In the genomic region with DNA sequence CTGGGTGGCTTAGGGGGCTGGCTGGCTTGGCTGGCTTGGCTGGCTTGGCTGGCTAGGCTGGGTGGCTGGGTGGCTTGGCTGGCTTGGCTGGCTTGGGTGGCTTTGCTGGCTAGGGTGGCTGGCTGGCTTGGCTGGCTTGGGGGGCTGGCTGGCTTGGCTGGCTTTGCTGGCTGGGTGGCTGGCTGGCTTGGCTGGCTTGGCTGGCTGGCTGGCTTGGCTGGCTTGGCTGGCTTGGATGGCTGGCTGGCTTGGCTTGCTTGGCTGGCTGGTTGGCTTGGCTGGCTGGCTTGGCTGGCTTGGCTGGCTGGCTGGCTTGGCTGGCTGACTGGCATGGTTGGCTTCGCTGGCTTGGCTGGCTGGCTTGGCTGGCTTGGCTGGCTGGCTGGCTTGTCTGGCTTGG, we compare ENCODE assay signal across 8 cellular contexts.
DNase-seq lines count a peak whose midpoint lies in the region; ATAC-seq and TF ChIP-seq lines count a peak whose summit lies in the region.
"Not testable (repeated sequence)": the region's sequence is repeated elsewhere in the genome, so short reads cannot be mapped to it uniquely, and the experiment has no call there.

No MANE protein-coding gene starts in this region.

- ATAC-seq in WTC11, left cardiac atrium: not testable (repeated sequence)

- not testable (repeated sequence) for H3K9me3 ChIP-seq in BE2C, transverse colon

- intact Hi-C loops in left cardiac atrium (cut with DNase I); posterior vena cava (cut with DNase I); transverse colon (cut with DNase I; ENCODE audit: low total_unique reads): not testable (repeated sequence)

- TF ChIP-seq CTCF in BE2C (IDR thresholded peaks at IDR 0.05; ENCODE audit: low read depth, low read length); WTC11 (IDR thresholded peaks at IDR 0.05); chondrocyte (IDR thresholded peaks at IDR 0.05); transverse colon (IDR thresholded peaks at IDR 0.05): not testable (repeated sequence)

- H3K36me3 Mint-ChIP-seq in WTC11; activated T-cell treated with anti-CD3 and anti-CD28 coated beads, Interleukin-2, amount 50 U/mL, for 24 hours (ENCODE audit: low read depth); chondrocyte (ENCODE audit: low read depth): not testable (repeated sequence)

- in situ Hi-C loops in transverse colon (cut with MboI; ENCODE audit: low pct_ligation_motif_present in 1 of 4, low pct_unique_long_range_greater_than_20kb in 1 of 4, low sequenced_read_pairs in 3 of 4) = not testable (repeated sequence)

- not testable (repeated sequence) for TF ChIP-seq EP300 in transverse colon (IDR thresholded peaks at IDR 0.05; ENCODE audit: low read depth)

- not testable (repeated sequence) for H3K4me1 ChIP-seq in BE2C, transverse colon

- not testable (repeated sequence) for H3K27me3 ChIP-seq in BE2C, transverse colon

- H3K36me3 ChIP-seq in BE2C, transverse colon: not testable (repeated sequence)

- not testable (repeated sequence) for H3K9me3 Mint-ChIP-seq in WTC11; activated T-cell treated with anti-CD3 and anti-CD28 coated beads, Interleukin-2, amount 50 U/mL, for 24 hours; chondrocyte (ENCODE audit: low read depth)

- not testable (repeated sequence) for H3K4me1 Mint-ChIP-seq in WTC11; activated T-cell treated with anti-CD3 and anti-CD28 coated beads, Interleukin-2, amount 50 U/mL, for 24 hours (ENCODE audit: low read depth); chondrocyte (ENCODE audit: low read depth)

- POLR2A ChIA-PET in WTC11 (lab: Charles Lee) = not testable (repeated sequence)

- H3K27ac ChIP-seq in transverse colon = not testable (repeated sequence)

- 57 to 83% methylated on average over 1 of the region's 1 CpG for WGBS in transverse colon (ENCODE audit: low coverage in 1 of 2), 2 donors

- H3K4me3 Mint-ChIP-seq in WTC11; activated T-cell treated with anti-CD3 and anti-CD28 coated beads, Interleukin-2, amount 50 U/mL, for 24 hours; chondrocyte (ENCODE audit: unreplicated experiment): not testable (repeated sequence)

- DNase-seq in BE2C (peak; percentile 23), WTC11 (ENCODE audit: low spot score) (peak; percentile 12), chondrocyte (ENCODE audit: low spot score) (peak; percentile 99), left cardiac atrium (peak; percentile 36), mesenteric fat pad (ENCODE audit: low spot score) (peak; percentile 94), posterior vena cava (ENCODE audit: low spot score) (peak; percentile 78), transverse colon (peak; percentile 7)
- DNase-seq in activated T-cell treated with anti-CD3 and anti-CD28 coated beads, Interleukin-2, amount 50 U/mL, for 24 hours = peak; percentile 37

- H3K27ac Mint-ChIP-seq in WTC11; activated T-cell treated with anti-CD3 and anti-CD28 coated beads, Interleukin-2, amount 50 U/mL, for 24 hours; chondrocyte (ENCODE audit: unreplicated experiment): not testable (repeated sequence)

- H3K27me3 Mint-ChIP-seq in WTC11 (ENCODE audit: low read depth); activated T-cell treated with anti-CD3 and anti-CD28 coated beads, Interleukin-2, amount 50 U/mL, for 24 hours; chondrocyte (ENCODE audit: low read depth): not testable (repeated sequence)

- CTCF ChIA-PET in WTC11 (lab: Charles Lee) = not testable (repeated sequence)

- not testable (repeated sequence) for H3K4me3 ChIP-seq in BE2C (ENCODE audit: low read depth, low read length); transverse colon

- TF ChIP-seq POLR2A in transverse colon (IDR thresholded peaks at IDR 0.05) = not testable (repeated sequence)

Comparison
In these comparisons a context has a peak if more than half of its experiments do, and no peak if none do; other contexts are left out.
1. DNase-seq: peak in every context shown above with its lines; median percentile 99 in chondrocyte; 94 in mesenteric fat pad; 78 in posterior vena cava; 37 in activated T-cell treated with anti-CD3 and anti-CD28 coated beads, Interleukin-2, amount 50 U/mL, for 24 hours; 36 in left cardiac atrium; 23 in BE2C; 12 in WTC11; 7 in transverse colon.